8 cellular contexts compared by ENCODE assay signal in the genomic region with DNA sequence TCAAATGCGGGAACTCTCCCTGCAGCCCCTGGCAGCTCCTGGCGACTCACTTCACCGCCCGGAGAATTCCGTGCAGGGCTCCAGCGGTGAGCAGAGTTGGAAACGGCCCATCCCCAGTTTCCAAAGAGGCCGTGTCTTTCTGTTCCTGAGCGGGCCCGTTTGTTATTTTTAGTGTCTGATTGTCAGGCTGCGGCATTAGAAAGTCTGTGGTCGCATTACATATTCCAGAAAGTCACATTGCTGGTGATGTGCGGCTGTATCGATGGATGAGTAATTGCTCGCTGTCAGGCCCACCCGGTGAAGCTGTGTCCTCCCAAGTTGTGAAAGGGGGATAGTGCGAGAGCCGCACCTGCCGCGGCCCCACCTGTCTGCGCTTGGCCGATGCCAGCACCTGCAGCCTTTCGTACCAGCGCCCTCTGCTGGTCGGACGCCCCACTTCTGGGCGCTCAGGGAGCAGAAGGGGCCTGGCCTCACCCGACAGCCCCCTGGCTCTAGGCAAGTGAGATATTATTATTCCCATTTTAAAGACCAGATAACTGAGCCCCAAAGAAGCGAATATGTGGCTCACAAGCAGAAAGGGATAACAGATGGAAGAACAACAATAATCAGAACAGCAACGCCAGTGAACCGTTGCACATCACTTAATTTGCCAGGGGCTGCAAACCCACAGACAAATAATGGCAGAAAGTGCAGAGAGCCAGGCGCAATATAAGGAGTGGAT.
A peak's percentile ranks its signal among the peaks of the same experiment; 100 is the strongest.
DNase-seq lines count a peak whose midpoint lies in the region; ATAC-seq and TF ChIP-seq lines count a peak whose summit lies in the region.

No MANE protein-coding gene starts in this region.

- peak; percentile 92 to 95 for TF ChIP-seq CTCF in GM23338 (conservative IDR thresholded peaks at IDR 0.05; ENCODE audit: low read depth in 2 of 2)

- H3K4me1 ChIP-seq in GM23338 (ENCODE audit: insufficient read depth): peaks cover 22% of the 10 kb centered on the region

- peaks cover 13% of the 10 kb centered on the region; the same call in 2 of the 3 replicates for H3K36me3 Mint-ChIP-seq in GM23338 (ENCODE audit: low read depth)

- H3K27ac Mint-ChIP-seq in GM23338: no peak overlapping the region

- H4K20me1 ChIP-seq in GM23338 (replicated peaks; ENCODE audit: insufficient read depth): no peaks in the 10 kb centered on the region

- H3K27me3 Mint-ChIP-seq in GM23338 (ENCODE audit: insufficient read depth, low read depth, poor library complexity): peaks cover 2% of the 10 kb centered on the region

- H3K27me3 ChIP-seq in GM23338 (ENCODE audit: insufficient read depth): no peaks in the 10 kb centered on the region

- H2AFZ ChIP-seq in GM23338: peak overlapping the region; percentile 70; the same call in 1 of the 2 replicates

- no peaks in the 10 kb centered on the region for H3F3A ChIP-seq in GM23338 (replicated peaks; ENCODE audit: low read depth)

- peak overlapping the region; percentile 49; the same call in 2 of the 3 replicates for H3K4me3 Mint-ChIP-seq in GM23338

- H3K4me3 ChIP-seq in GM23338: peak overlapping the region; percentile 37; the same call in 1 of the 2 replicates

- H3K27ac ChIP-seq in GM23338 (ENCODE audit: low read depth): no peak overlapping the region
- no peak overlapping the region for H3K27ac ChIP-seq in caudate nucleus (ENCODE audit: low read depth, low read length)

- peaks cover 13% of the 10 kb centered on the region for H3K9me3 Mint-ChIP-seq in GM23338

- DNase-seq in COR-L47 (lab: John Stamatoyannopoulos, UW): peak; percentile 15
- peak; percentile 91 for DNase-seq in GM23338 (ENCODE audit: low spot score)
- DNase-seq in NCI-H1417 (lab: John Stamatoyannopoulos, UW): peak; percentile 59 to 85 (median 66)
- DNase-seq in activated CD4-positive, CD25-positive, alpha-beta regulatory T cell treated with anti-CD3 and anti-CD28 coated beads, Interleukin-2, amount 50 U/mL, for 72 hours: peak; percentile 81
- DNase-seq in caudate nucleus (lab: John Stamatoyannopoulos, UW): peak in 44 of 61 donors; percentile 0 to 57 (median 22)
- peak; percentile 80 for DNase-seq in left lobe of liver (ENCODE audit: low spot score)
- peak; percentile 57 to 84 (median 70) for DNase-seq in stimulated activated CD4-positive, alpha-beta T cell treated with anti-CD3 and anti-CD28 coated beads, TNF-alpha, amount 100 ng/mL, for 1 hour (ENCODE audit: low read depth in 3 of 3, low spot score in 1 of 3)

- no peaks in the 10 kb centered on the region for H3K36me3 ChIP-seq in GM23338 (ENCODE audit: insufficient read depth)

- peaks cover 27% of the 10 kb centered on the region for H3K4me1 Mint-ChIP-seq in GM23338

- no peaks in the 10 kb centered on the region for H3K9me2 ChIP-seq in GM23338 (ENCODE audit: insufficient read depth)

- no peaks in the 10 kb centered on the region for H3K79me2 ChIP-seq in GM23338 (replicated peaks; ENCODE audit: insufficient read depth)

- ATAC-seq in GM23338 (peak; percentile 98), left lobe of liver (peak; percentile 97), HG03460 (IDR thresholded peaks at IDR 0.05; ENCODE audit: unreplicated experiment) (no peak)

- H3K4me2 ChIP-seq in GM23338: peak overlapping the region; percentile 49; the same call in 1 of the 2 replicates

TF ChIP-seq in GM23338, 12 proteins besides CTCF, POLR2A, EP300 and RAD21 (continues in another document):
- TF ChIP-seq, protein P1, sequence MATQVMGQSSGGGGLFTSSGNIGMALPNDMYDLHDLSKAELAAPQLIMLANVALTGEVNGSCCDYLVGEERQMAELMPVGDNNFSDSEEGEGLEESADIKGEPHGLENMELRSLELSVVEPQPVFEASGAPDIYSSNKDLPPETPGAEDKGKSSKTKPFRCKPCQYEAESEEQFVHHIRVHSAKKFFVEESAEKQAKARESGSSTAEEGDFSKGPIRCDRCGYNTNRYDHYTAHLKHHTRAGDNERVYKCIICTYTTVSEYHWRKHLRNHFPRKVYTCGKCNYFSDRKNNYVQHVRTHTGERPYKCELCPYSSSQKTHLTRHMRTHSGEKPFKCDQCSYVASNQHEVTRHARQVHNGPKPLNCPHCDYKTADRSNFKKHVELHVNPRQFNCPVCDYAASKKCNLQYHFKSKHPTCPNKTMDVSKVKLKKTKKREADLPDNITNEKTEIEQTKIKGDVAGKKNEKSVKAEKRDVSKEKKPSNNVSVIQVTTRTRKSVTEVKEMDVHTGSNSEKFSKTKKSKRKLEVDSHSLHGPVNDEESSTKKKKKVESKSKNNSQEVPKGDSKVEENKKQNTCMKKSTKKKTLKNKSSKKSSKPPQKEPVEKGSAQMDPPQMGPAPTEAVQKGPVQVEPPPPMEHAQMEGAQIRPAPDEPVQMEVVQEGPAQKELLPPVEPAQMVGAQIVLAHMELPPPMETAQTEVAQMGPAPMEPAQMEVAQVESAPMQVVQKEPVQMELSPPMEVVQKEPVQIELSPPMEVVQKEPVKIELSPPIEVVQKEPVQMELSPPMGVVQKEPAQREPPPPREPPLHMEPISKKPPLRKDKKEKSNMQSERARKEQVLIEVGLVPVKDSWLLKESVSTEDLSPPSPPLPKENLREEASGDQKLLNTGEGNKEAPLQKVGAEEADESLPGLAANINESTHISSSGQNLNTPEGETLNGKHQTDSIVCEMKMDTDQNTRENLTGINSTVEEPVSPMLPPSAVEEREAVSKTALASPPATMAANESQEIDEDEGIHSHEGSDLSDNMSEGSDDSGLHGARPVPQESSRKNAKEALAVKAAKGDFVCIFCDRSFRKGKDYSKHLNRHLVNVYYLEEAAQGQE (IDR thresholded peaks at IDR 0.05; ENCODE audit: unreplicated experiment): no peak
- TF ChIP-seq JUNB (IDR thresholded peaks at IDR 0.05; ENCODE audit: unreplicated experiment) (no peak), EZH2phosphoT487 (IDR thresholded peaks at IDR 0.05; ENCODE audit: unreplicated experiment) (no peak), POLR2AphosphoS5 (IDR thresholded peaks at IDR 0.05; ENCODE audit: low read depth) (no peak), CREB1 (CRISPR knock-in tag; IDR thresholded peaks at IDR 0.05; ENCODE audit: low read depth) (no peak), ZNF331 (CRISPR knock-in tag; IDR thresholded peaks at IDR 0.05; ENCODE audit: low read depth) (no peak), EZH2 (IDR thresholded peaks at IDR 0.05; ENCODE audit: low read depth, unreplicated experiment) (no peak), ZNF114 (CRISPR knock-in tag; IDR thresholded peaks at IDR 0.05) (no peak), STAT1 (IDR thresholded peaks at IDR 0.05; ENCODE audit: unreplicated experiment) (no peak), NANOG (IDR thresholded peaks at IDR 0.05; ENCODE audit: borderline replicate concordance) (no peak)
- TF ChIP-seq, protein P2, sequence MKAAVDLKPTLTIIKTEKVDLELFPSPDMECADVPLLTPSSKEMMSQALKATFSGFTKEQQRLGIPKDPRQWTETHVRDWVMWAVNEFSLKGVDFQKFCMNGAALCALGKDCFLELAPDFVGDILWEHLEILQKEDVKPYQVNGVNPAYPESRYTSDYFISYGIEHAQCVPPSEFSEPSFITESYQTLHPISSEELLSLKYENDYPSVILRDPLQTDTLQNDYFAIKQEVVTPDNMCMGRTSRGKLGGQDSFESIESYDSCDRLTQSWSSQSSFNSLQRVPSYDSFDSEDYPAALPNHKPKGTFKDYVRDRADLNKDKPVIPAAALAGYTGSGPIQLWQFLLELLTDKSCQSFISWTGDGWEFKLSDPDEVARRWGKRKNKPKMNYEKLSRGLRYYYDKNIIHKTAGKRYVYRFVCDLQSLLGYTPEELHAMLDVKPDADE (IDR thresholded peaks at IDR 0.05): no peak

Comparison
In these comparisons a context has a peak if more than half of its experiments do, and no peak if none do; other contexts are left out.
1. DNase-seq: peak in every context shown above with its lines; median percentile 91 in GM23338; 81 in activated CD4-positive, CD25-positive, alpha-beta regulatory T cell treated with anti-CD3 and anti-CD28 coated beads, Interleukin-2, amount 50 U/mL, for 72 hours; 80 in left lobe of liver; 70 in stimulated activated CD4-positive, alpha-beta T cell treated with anti-CD3 and anti-CD28 coated beads, TNF-alpha, amount 100 ng/mL, for 1 hour; 66 in NCI-H1417; 22 in caudate nucleus; 15 in COR-L47.